Comparison of ENCODE assay signal across 1 cellular context in the genomic region with DNA sequence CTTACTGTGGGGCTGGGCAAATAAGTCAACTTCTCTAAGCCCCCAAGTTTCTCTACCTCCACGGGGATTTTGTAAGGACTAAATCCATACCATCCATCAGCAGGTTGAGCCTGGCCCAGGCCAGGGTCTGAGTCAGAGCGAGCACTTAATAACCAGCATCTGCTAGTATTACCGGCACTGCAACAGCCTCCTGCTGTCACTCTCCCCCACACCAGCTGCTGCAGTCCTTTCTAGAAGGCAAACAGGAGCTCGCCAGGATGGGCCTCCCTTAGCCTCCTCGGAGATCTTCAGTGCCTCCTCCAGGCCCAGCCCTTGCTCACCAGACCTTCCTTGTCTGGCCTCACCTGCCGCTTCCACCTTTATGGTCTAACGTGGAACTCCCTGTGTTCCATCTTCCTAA.
TF ChIP-seq lines count a peak whose summit lies in the region.

No MANE protein-coding gene starts in this region.

TF ChIP-seq in neural cell, 6 proteins besides CTCF, POLR2A, EP300 and RAD21:
- TF ChIP-seq, protein P1, sequence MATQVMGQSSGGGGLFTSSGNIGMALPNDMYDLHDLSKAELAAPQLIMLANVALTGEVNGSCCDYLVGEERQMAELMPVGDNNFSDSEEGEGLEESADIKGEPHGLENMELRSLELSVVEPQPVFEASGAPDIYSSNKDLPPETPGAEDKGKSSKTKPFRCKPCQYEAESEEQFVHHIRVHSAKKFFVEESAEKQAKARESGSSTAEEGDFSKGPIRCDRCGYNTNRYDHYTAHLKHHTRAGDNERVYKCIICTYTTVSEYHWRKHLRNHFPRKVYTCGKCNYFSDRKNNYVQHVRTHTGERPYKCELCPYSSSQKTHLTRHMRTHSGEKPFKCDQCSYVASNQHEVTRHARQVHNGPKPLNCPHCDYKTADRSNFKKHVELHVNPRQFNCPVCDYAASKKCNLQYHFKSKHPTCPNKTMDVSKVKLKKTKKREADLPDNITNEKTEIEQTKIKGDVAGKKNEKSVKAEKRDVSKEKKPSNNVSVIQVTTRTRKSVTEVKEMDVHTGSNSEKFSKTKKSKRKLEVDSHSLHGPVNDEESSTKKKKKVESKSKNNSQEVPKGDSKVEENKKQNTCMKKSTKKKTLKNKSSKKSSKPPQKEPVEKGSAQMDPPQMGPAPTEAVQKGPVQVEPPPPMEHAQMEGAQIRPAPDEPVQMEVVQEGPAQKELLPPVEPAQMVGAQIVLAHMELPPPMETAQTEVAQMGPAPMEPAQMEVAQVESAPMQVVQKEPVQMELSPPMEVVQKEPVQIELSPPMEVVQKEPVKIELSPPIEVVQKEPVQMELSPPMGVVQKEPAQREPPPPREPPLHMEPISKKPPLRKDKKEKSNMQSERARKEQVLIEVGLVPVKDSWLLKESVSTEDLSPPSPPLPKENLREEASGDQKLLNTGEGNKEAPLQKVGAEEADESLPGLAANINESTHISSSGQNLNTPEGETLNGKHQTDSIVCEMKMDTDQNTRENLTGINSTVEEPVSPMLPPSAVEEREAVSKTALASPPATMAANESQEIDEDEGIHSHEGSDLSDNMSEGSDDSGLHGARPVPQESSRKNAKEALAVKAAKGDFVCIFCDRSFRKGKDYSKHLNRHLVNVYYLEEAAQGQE (IDR thresholded peaks at IDR 0.05; ENCODE audit: borderline replicate concordance): no peak
- TF ChIP-seq EZH2 (IDR thresholded peaks at IDR 0.05; ENCODE audit: borderline replicate concordance, insufficient read depth, low read length, poor library complexity, severe bottlenecking): no peak
- TF ChIP-seq TAF1 (IDR thresholded peaks at IDR 0.05; ENCODE audit: low read depth): no peak
- no peak for TF ChIP-seq SMC3 (conservative IDR thresholded peaks at IDR 0.05; ENCODE audit: poor library complexity)
- no peak for TF ChIP-seq MXI1 (conservative IDR thresholded peaks at IDR 0.05; ENCODE audit: poor library complexity, severe bottlenecking)
TF ChIP-seq in neural cell: peak in this region for 0.
